Comparison of ENCODE assay signal across 25 cellular contexts in genomic region chr14:101395779-101396178, GRCh38.
"Had no signal": no experiment of that assay in that cellular context is flagged by ENCODE, and none has a peak within 500 bp of the region (broad histone marks: within the 10 kb centered on the region; RNA-seq: fewer than 3 reads in every experiment).

No MANE protein-coding gene starts in this region.

- H3K9me3 ChIP-seq: colonic mucosa, gastrocnemius medialis, left lung, lower lobe of right lung had no signal

- DNase-seq: colonic mucosa; cortex of kidney; effector CD8-positive, alpha-beta T cell; effector memory CD8-positive, alpha-beta T cell; endodermal cell; erythroblast; esophagus squamous epithelium; foreskin fibroblast; foreskin melanocyte; gastrocnemius medialis; glutamatergic neuron; head of caudate nucleus; heart right ventricle; hippocampal formation; islet precursor cell; left cardiac atrium; left lung; left ventricle myocardium superior; lower lobe of right lung; mesenchymal stem cell had no signal

- H3K4me3 Mint-ChIP-seq: dendritic cell treated with granulocyte-macrophage colony-stimulating factor and Interleukin-4, amounts not matched to agents 40 ng/mL and 50 ng/mL, for 4 days; effector memory CD8-positive, alpha-beta T cell; endodermal cell; mesothelial cell of epicardium had no signal

- H3K27ac ChIP-seq: colonic mucosa, epithelial cell of prostate, esophagus squamous epithelium, gastrocnemius medialis, heart right ventricle, left lung, lower lobe of right lung had no signal

- FAIRE-seq: endometrium had no signal

- H3K4me3 ChIP-seq: colonic mucosa, esophagus squamous epithelium, gastrocnemius medialis, heart right ventricle, left lung, lower lobe of right lung had no signal

- H3K27ac Mint-ChIP-seq: dendritic cell treated with granulocyte-macrophage colony-stimulating factor and Interleukin-4, amounts not matched to agents 40 ng/mL and 50 ng/mL, for 4 days; effector memory CD8-positive, alpha-beta T cell; endodermal cell; mesothelial cell of epicardium had no signal

- H3K36me3 Mint-ChIP-seq: mesothelial cell of epicardium had no signal

- H3K36me3 ChIP-seq: colonic mucosa, esophagus squamous epithelium, gastrocnemius medialis, heart right ventricle, left lung, lower lobe of right lung had no signal

- H3K9me3 Mint-ChIP-seq: effector memory CD8-positive, alpha-beta T cell had no signal

- H3K4me1 ChIP-seq: colonic mucosa, gastrocnemius medialis had no signal

- ATAC-seq: effector memory CD8-positive, alpha-beta T cell; esophagus mucosa; gastrocnemius medialis; heart right ventricle; left cardiac atrium; left lung; left ventricle myocardium superior; lower lobe of right lung had no signal
